In the genomic region with DNA sequence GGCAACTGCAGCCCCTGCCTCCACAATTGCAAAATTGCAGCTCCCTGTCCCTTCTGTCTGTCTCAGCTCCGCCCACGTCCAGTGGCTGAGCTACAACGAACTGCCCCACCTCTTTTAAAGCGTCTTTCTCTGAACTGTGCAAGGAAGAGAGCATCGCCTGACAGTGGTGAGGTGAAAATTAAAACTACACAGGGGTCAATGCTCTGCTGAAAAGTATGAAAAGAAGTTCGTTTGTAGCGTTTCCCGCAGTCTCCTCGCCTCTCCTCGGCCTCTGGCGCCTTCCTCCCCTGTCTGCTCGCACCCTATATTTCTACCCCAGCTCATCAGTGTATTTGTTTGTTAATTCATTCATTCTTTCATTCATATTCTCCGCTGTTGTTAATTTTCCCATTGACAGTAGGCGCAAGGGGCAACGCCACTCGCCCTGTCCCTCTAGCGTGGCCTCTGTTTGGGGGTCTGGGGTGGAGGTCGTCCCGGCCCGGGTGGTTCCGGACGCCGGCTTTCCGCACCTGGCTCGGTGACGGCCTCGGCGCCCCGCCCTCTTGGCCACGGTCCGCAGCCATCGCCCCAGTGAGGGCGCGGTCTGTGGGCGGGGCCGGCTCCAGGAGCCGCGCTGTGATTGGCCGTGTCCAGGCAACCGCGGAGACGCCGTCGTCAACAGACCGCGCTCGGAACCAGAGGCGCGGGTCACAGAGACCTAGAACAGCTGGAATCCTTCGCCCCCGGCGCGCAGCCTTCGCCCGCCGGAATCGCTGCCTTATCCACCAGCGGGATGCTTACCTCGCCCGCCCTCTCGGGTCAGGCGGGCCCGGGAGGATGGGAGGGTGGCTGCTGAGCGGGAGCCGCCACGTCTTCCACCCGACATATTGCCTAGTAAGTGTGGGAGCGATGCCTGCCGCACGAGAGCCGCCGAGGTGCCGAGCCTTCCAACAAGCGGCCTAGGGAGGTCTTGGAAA, we compare ENCODE assay signal across 8 cellular contexts. TPM values are rescaled to one million over a fixed set of nuclear protein-coding genes. Genes with fewer than 3 reads are reported as not detected.
DNase-seq lines count a peak whose midpoint lies in the region; ATAC-seq lines count a peak whose summit lies in the region.

A gene with protein sequence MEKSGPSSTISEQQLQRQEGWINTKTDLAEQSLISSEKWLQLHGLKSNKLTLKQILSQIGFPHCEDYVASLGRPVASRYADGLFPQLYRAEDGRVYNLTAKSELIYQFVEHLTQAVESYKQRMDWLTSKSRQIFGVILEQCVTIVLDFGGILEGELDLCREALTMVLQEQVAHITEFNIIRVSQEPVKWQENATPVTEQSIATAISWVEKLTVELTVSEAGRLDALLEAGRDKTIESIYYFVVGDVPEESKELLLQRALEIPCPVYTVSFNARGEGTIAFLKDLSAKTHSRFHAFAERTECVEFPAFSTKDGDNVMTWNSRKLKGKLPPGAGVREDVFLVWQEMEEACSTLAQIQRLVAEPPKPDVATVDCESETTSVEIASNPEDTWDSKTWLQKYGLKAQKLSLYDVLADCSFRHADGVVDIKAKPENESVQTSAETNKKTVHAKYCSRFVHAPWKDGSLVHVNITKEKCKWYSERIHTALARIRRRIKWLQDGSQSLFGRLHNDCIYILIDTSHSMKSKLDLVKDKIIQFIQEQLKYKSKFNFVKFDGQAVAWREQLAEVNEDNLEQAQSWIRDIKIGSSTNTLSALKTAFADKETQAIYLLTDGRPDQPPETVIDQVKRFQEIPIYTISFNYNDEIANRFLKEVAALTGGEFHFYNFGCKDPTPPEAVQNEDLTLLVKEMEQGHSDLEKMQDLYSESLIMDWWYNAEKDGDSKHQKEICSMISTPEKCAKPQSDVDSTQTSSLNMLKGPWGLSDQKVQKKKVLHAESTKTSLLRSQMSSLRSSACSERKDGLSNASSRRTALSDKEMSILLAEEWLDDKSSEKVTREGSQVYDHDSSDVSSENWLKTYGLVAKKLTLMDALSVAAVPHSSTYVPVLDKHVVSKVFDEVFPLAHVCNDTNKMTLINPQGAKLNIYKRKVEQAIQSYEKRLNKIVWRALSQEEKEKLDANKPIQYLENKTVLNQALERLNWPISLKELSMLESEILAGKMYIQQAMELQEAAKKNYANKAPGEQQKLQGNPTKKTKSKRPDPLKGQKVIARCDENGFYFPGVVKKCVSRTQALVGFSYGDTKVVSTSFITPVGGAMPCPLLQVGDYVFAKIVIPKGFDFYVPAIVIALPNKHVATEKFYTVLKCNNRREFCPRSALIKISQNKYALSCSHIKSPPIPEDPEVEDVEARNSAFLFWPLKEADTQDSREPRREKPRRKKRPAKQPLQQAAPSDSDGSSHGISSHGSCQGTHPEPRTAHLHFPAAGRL (N-terminal part only) (plus strand): TSS at position 677 of the 956 bp plus-strand sequence. CDS start 5,926 bp downstream, outside the sequence.

- peaks cover 3% of the 10 kb centered on the region for H3K9me3 Mint-ChIP-seq in activated naive CD4-positive, alpha-beta T cell treated with anti-CD3 and anti-CD28 coated beads, Interleukin-2, amount 10 ng/mL, durations not matched to agents 7 days and 5 days

- H3K4me1 Mint-ChIP-seq in activated naive CD4-positive, alpha-beta T cell treated with anti-CD3 and anti-CD28 coated beads, Interleukin-2, amount 10 ng/mL, durations not matched to agents 7 days and 5 days, result peaks cover 31% of the 10 kb centered on the region

- ATAC-seq in GM18519 (IDR thresholded peaks at IDR 0.05; ENCODE audit: low FRiP score, unreplicated experiment) (peak; percentile 54), HG03095 (IDR thresholded peaks at IDR 0.05; ENCODE audit: unreplicated experiment) (peak; percentile 63)

- intact Hi-C loops in cardiac septum (cut with DNase I), result no loop called here
- intact Hi-C loops in posterior vena cava (cut with DNase I), result no loop called here

- H3K36me3 Mint-ChIP-seq in activated naive CD4-positive, alpha-beta T cell treated with anti-CD3 and anti-CD28 coated beads, Interleukin-2, amount 10 ng/mL, durations not matched to agents 7 days and 5 days, result peaks cover 1% of the 10 kb centered on the region

- peak within 1 kb of the TSS; percentile 16 for H3K27ac Mint-ChIP-seq in activated naive CD4-positive, alpha-beta T cell treated with anti-CD3 and anti-CD28 coated beads, Interleukin-2, amount 10 ng/mL, durations not matched to agents 7 days and 5 days

- peaks cover 51% of the 10 kb centered on the region for H3K27me3 Mint-ChIP-seq in activated naive CD4-positive, alpha-beta T cell treated with anti-CD3 and anti-CD28 coated beads, Interleukin-2, amount 10 ng/mL, durations not matched to agents 7 days and 5 days

- CTCF ChIA-PET in activated naive CD4-positive, alpha-beta T cell treated with anti-CD3 and anti-CD28 coated beads, Interleukin-2, amount 10 ng/mL, durations not matched to agents 7 days and 5 days (lab: Charles Lee), result no interaction called here

- H3K4me3 Mint-ChIP-seq in activated naive CD4-positive, alpha-beta T cell treated with anti-CD3 and anti-CD28 coated beads, Interleukin-2, amount 10 ng/mL, durations not matched to agents 7 days and 5 days, result peak within 1 kb of the TSS; percentile 47

- peak; percentile 93 for DNase-seq in AG08396 (ENCODE audit: low spot score)
- peak; percentile 34 to 85 for DNase-seq in NCI-H526 (lab: John Stamatoyannopoulos, UW)
- DNase-seq in activated naive CD4-positive, alpha-beta T cell treated with anti-CD3 and anti-CD28 coated beads, Interleukin-2, amount 10 ng/mL, durations not matched to agents 7 days and 5 days, result peak; percentile 56
- DNase-seq in cardiac septum (ENCODE audit: low spot score), result peak; percentile 91
- peak; percentile 91 for DNase-seq in posterior vena cava (ENCODE audit: low spot score)
- DNase-seq in medulla oblongata (ENCODE audit: extremely low spot score), result no peak

RNA-seq across cellular contexts. Expression of the gene that starts here (rescaled TPM):
- total RNA-seq in cardiac septum (0.51 TPM), posterior vena cava (under 1 TPM in 1 of 2 donors, not detected in 1; 0.29 TPM)

Comparison
In these comparisons a context has a peak if more than half of its experiments do, and no peak if none do; other contexts are left out.
1. Peak in DNase-seq in cardiac septum; RNA of the gene not detected or under 1 TPM.
2. Peak in DNase-seq in posterior vena cava; RNA of the gene not detected or under 1 TPM.